ENCODE assay signal across 11 cellular contexts in genomic region chr5:171953860-171954701, GRCh38. TPM values are rescaled to one million over a fixed set of nuclear protein-coding genes. Genes with fewer than 3 reads are reported as not detected.
DNase-seq lines count a peak whose midpoint lies in the region; ATAC-seq and TF ChIP-seq lines count a peak whose summit lies in the region.
"Had no signal": no experiment of that assay in that cellular context is flagged by ENCODE, and none has a peak within 500 bp of the region (broad histone marks: within the 10 kb centered on the region; RNA-seq: fewer than 3 reads in every experiment).

No MANE protein-coding gene starts in this region.

- peak overlapping the region; percentile 16 for H3K27ac Mint-ChIP-seq in T-helper 17 cell
- no peak overlapping the region for H3K27ac Mint-ChIP-seq in mesothelial cell of epicardium

- no peak overlapping the region for H3K27ac ChIP-seq in trophoblast cell (ENCODE audit: low read depth, low read length)
- H3K27ac ChIP-seq: dorsolateral prefrontal cortex had no signal

- no peaks in the 10 kb centered on the region for H3K27me3 ChIP-seq in trophoblast cell (ENCODE audit: insufficient read depth, low read length)
- H3K27me3 ChIP-seq: dorsolateral prefrontal cortex had no signal

- H3K9me3 ChIP-seq in T-helper 17 cell (ENCODE audit: control insufficient read depth, low read length, poor library complexity, severe bottlenecking) (no peaks in the 10 kb centered on the region), trophoblast cell (ENCODE audit: insufficient read depth, low read depth, low read length) (no peaks in the 10 kb centered on the region)

- peaks cover 8 to 9% of the 10 kb centered on the region in 2 experiments for H3K4me1 ChIP-seq in trophoblast cell (ENCODE audit: control insufficient read depth in 1 of 2, insufficient read depth in 2 of 2, low read length in 2 of 2)

- no peak for ATAC-seq in T-helper 17 cell
- ATAC-seq: left colon had no signal

- no peak overlapping the region for H2AFZ ChIP-seq in trophoblast cell (ENCODE audit: insufficient read depth, low read length, poor library complexity)

- no peak overlapping the region for H3K14ac ChIP-seq in trophoblast cell (ENCODE audit: low read length)

- no peak overlapping the region for H3K4ac ChIP-seq in trophoblast cell (ENCODE audit: low read depth, low read length)

- H3K4me3 Mint-ChIP-seq in T-helper 17 cell (no peak overlapping the region), mesothelial cell of epicardium (no peak overlapping the region)

- H3K79me2 ChIP-seq in trophoblast cell (ENCODE audit: control insufficient read depth, insufficient read depth, low read length, poor library complexity) = peaks cover 7% of the 10 kb centered on the region

- H3K9ac ChIP-seq in trophoblast cell (ENCODE audit: low read length) = no peak overlapping the region

- H3K4me2 ChIP-seq in trophoblast cell (ENCODE audit: low read length) = no peak overlapping the region

- no peaks in the 10 kb centered on the region for H3K36me3 ChIP-seq in trophoblast cell (ENCODE audit: control insufficient read depth in 1 of 2, insufficient read depth in 2 of 2, low read length in 2 of 2)

- no peak overlapping the region for H4K12ac ChIP-seq in trophoblast cell (ENCODE audit: low read depth, low read length)

- no peak overlapping the region for H2BK12ac ChIP-seq in trophoblast cell (ENCODE audit: low read length)

- no peak overlapping the region for H4K91ac ChIP-seq in trophoblast cell (ENCODE audit: low read depth, low read length)

- no peak overlapping the region for H2AK5ac ChIP-seq in trophoblast cell (ENCODE audit: low read length)

- peaks cover 20% of the 10 kb centered on the region for H3K4me1 Mint-ChIP-seq in T-helper 17 cell
- H3K4me1 Mint-ChIP-seq in mesothelial cell of epicardium = peaks cover 31% of the 10 kb centered on the region

- H4K8ac ChIP-seq in trophoblast cell (ENCODE audit: low read depth, low read length) = no peak overlapping the region

- no peak overlapping the region for H2BK5ac ChIP-seq in trophoblast cell (ENCODE audit: low read depth, low read length, poor library complexity)

- H2BK120ac ChIP-seq in trophoblast cell (ENCODE audit: insufficient read depth, low read length, poor library complexity) = no peak overlapping the region

- no peak for TF ChIP-seq CTCF in fibroblast of mammary gland (conservative IDR thresholded peaks at IDR 0.05; ENCODE audit: control insufficient read depth, insufficient read depth, low read depth, low read length)
- TF ChIP-seq CTCF in mesothelial cell of epicardium (IDR thresholded peaks at IDR 0.05; ENCODE audit: unreplicated experiment) = no peak

- no peaks in the 10 kb centered on the region for H3K9me3 Mint-ChIP-seq in mesothelial cell of epicardium

- DNase-seq in GM04503 (ENCODE audit: low read depth) (peak; percentile 43), T-helper 17 cell (no peak), fibroblast of mammary gland (ENCODE audit: low read depth) (peak; percentile 61), trophoblast cell (peak; percentile 42 to 82), cerebellum (ENCODE audit: low spot score) (no peak), mesothelial cell of epicardium (ENCODE audit: low spot score in 2 of 2, unreplicated experiment in 2 of 2) (no peak), NCI-H187 treated with DMSO at 0.1 percent for 48 hours (lab: John Stamatoyannopoulos, UW) (no peak), epidermal melanocyte (ENCODE audit: insufficient read length, low spot score) (no peak)
- DNase-seq: DMS 273 treated with DMSO at 0.1 percent for 48 hours, dorsolateral prefrontal cortex, left colon had no signal

- H3K4me3 ChIP-seq in fibroblast of mammary gland (ENCODE audit: control insufficient read depth, low read depth, low read length) (no peak overlapping the region), trophoblast cell (ENCODE audit: low read depth, low read length) (no peak overlapping the region)
- H3K4me3 ChIP-seq: dorsolateral prefrontal cortex had no signal

- WGBS in trophoblast cell (ENCODE audit: extremely low coverage, insufficient coverage, insufficient read length) = no CpG with 5 or more reads among the region's 2 CpGs

- H3K36me3 Mint-ChIP-seq in T-helper 17 cell (ENCODE audit: low read depth) (no peaks in the 10 kb centered on the region), mesothelial cell of epicardium (no peaks in the 10 kb centered on the region)

- no peak overlapping the region for H3K23ac ChIP-seq in trophoblast cell (ENCODE audit: low read length)

- no peaks in the 10 kb centered on the region for H3K79me1 ChIP-seq in trophoblast cell (ENCODE audit: low read length)

- H3K18ac ChIP-seq in trophoblast cell (ENCODE audit: low read length) = no peak overlapping the region

- H3K27me3 Mint-ChIP-seq in T-helper 17 cell (no peaks in the 10 kb centered on the region), mesothelial cell of epicardium (ENCODE audit: low read depth) (no peaks in the 10 kb centered on the region)

RNA-seq across cellular contexts. Expression of gene FBXW11, which starts 52.4 kb away (rescaled TPM):
- total RNA-seq in T-helper 17 cell = 10 to 100 TPM; 28.3 to 30.1 TPM
- 24.2 and 25.2 TPM in 2 replicates for polyA plus RNA-seq in trophoblast cell (2013)
- total RNA-seq in cerebellum = 91.2 TPM
- 62.1 to 64.4 TPM (median 64.1 TPM) in 3 replicates for total RNA-seq in mesothelial cell of epicardium

Comparison
In these comparisons a context has a peak if more than half of its experiments do, and no peak if none do; other contexts are left out.
1. DNase-seq: peak in GM04503 (single experiment), fibroblast of mammary gland (single experiment) and trophoblast cell (2 of 2); none in T-helper 17 cell (0 of 3), cerebellum (single experiment), mesothelial cell of epicardium (0 of 2), NCI-H187 treated with DMSO at 0.1 percent for 48 hours (single experiment) and epidermal melanocyte (single experiment).